Comparison of ENCODE assay signal across 9 cellular contexts in genomic region chr2:240149943-240150784, GRCh38. TPM values are rescaled to one million over a fixed set of nuclear protein-coding genes. Genes with fewer than 3 reads are reported as not detected.
DNase-seq lines count a peak whose midpoint lies in the region; ATAC-seq and TF ChIP-seq lines count a peak whose summit lies in the region.
"Had no signal": no experiment of that assay in that cellular context is flagged by ENCODE, and none has a peak within 500 bp of the region (broad histone marks: within the 10 kb centered on the region; RNA-seq: fewer than 3 reads in every experiment).

No MANE protein-coding gene starts in this region.

- H3K4me3 ChIP-seq in Loucy (ENCODE audit: low read length, poor library complexity, severe bottlenecking), result no peak overlapping the region
- H3K4me3 ChIP-seq in parathyroid adenoma (ENCODE audit: low read depth, low read length), result no peak overlapping the region

- TF ChIP-seq CTCF in Loucy (conservative IDR thresholded peaks at IDR 0.05; ENCODE audit: low read length) (peak; percentile 87), parathyroid adenoma (IDR thresholded peaks at IDR 0.05) (peak; percentile 53)

- no peak overlapping the region for H3K27ac Mint-ChIP-seq in activated CD4-positive, alpha-beta memory T cell treated with anti-CD3 and anti-CD28 coated beads, Interleukin-2, amount 10 ng/mL, durations not matched to agents 7 days and 5 days
- H3K27ac Mint-ChIP-seq: CD4-positive, alpha-beta memory T cell had no signal

- no peak overlapping the region for H3K27ac ChIP-seq in parathyroid adenoma

- H3K9ac ChIP-seq in Loucy (ENCODE audit: low read depth, low read length, poor library complexity, severe bottlenecking), result no peak overlapping the region
- H3K9ac ChIP-seq in parathyroid adenoma, result no peak overlapping the region

- no peak overlapping the region for H3K4me3 Mint-ChIP-seq in activated CD4-positive, alpha-beta memory T cell treated with anti-CD3 and anti-CD28 coated beads, Interleukin-2, amount 10 ng/mL, durations not matched to agents 7 days and 5 days
- H3K4me3 Mint-ChIP-seq: CD4-positive, alpha-beta memory T cell had no signal

- POLR2A ChIA-PET in activated CD4-positive, alpha-beta memory T cell treated with anti-CD3 and anti-CD28 coated beads, Interleukin-2, amount 10 ng/mL, durations not matched to agents 7 days and 5 days (lab: Charles Lee), result no interaction called here

- no peaks in the 10 kb centered on the region for H3F3A ChIP-seq in Loucy (ENCODE audit: low read depth)

- H2AFZ ChIP-seq in Loucy (ENCODE audit: low read length) (peak overlapping the region; percentile 63; the same call in 1 of the 2 replicates), parathyroid adenoma (no peak overlapping the region)

- H3K9me3 Mint-ChIP-seq in activated CD4-positive, alpha-beta memory T cell treated with anti-CD3 and anti-CD28 coated beads, Interleukin-2, amount 10 ng/mL, durations not matched to agents 7 days and 5 days, result peaks cover 8% of the 10 kb centered on the region

- H3K79me2 ChIP-seq in Loucy (ENCODE audit: insufficient read depth, low read length) (no peaks in the 10 kb centered on the region), parathyroid adenoma (no peaks in the 10 kb centered on the region)

- H3K4me2 ChIP-seq in Loucy (ENCODE audit: low read depth, low read length, poor library complexity, severe bottlenecking) (no peak overlapping the region), parathyroid adenoma (ENCODE audit: low read length) (no peak overlapping the region)

- H3K27me3 Mint-ChIP-seq in activated CD4-positive, alpha-beta memory T cell treated with anti-CD3 and anti-CD28 coated beads, Interleukin-2, amount 10 ng/mL, durations not matched to agents 7 days and 5 days, result peaks cover 3% of the 10 kb centered on the region

- no peak for ATAC-seq in HG03135 (IDR thresholded peaks at IDR 0.05; ENCODE audit: unreplicated experiment)

- no peaks in the 10 kb centered on the region for H3K4me1 Mint-ChIP-seq in activated CD4-positive, alpha-beta memory T cell treated with anti-CD3 and anti-CD28 coated beads, Interleukin-2, amount 10 ng/mL, durations not matched to agents 7 days and 5 days

- no peaks in the 10 kb centered on the region for H4K20me1 ChIP-seq in Loucy (ENCODE audit: insufficient read depth, low read length, poor library complexity, severe bottlenecking)

- H3K4me1 ChIP-seq in Loucy (ENCODE audit: insufficient read depth, low read length, poor library complexity, severe bottlenecking), result no peaks in the 10 kb centered on the region
- no peaks in the 10 kb centered on the region for H3K4me1 ChIP-seq in parathyroid adenoma

- H3K9me2 ChIP-seq in Loucy (replicated peaks; ENCODE audit: low read depth, low read length), result no peaks in the 10 kb centered on the region

- H3K36me3 Mint-ChIP-seq in activated CD4-positive, alpha-beta memory T cell treated with anti-CD3 and anti-CD28 coated beads, Interleukin-2, amount 10 ng/mL, durations not matched to agents 7 days and 5 days (ENCODE audit: low read depth), result no peaks in the 10 kb centered on the region
- H3K36me3 Mint-ChIP-seq: CD4-positive, alpha-beta memory T cell had no signal

- CTCF ChIA-PET in activated CD4-positive, alpha-beta memory T cell treated with anti-CD3 and anti-CD28 coated beads, Interleukin-2, amount 10 ng/mL, durations not matched to agents 7 days and 5 days (lab: Charles Lee), result interaction anchor here (1.0 kb wide), 2 partner anchors 89 to 289 kb away, joined by 3 read pairs; no protein-coding TSS in a partner anchor

- DNase-seq in NCI-H1694 (lab: John Stamatoyannopoulos, UW) (peak; percentile 38), NCI-H1694 treated with DMSO at 0.1 percent for 48 hours (lab: John Stamatoyannopoulos, UW) (no peak), fibroblast of peridontal ligament (ENCODE audit: extremely low read depth) (peak; percentile 20), putamen (ENCODE audit: low spot score) (no peak)
- DNase-seq in activated CD4-positive, alpha-beta memory T cell treated with anti-CD3 and anti-CD28 coated beads, Interleukin-2, amount 10 ng/mL, durations not matched to agents 7 days and 5 days, result peak; percentile 28

- no peaks in the 10 kb centered on the region for H3K9me3 ChIP-seq in Loucy (ENCODE audit: insufficient read depth, low read depth, low read length)
- no peaks in the 10 kb centered on the region for H3K9me3 ChIP-seq in parathyroid adenoma (ENCODE audit: control insufficient read depth, low read length)

- H3K27me3 ChIP-seq in Loucy (ENCODE audit: insufficient read depth, low read length, poor library complexity, severe bottlenecking) (no peaks in the 10 kb centered on the region), parathyroid adenoma (ENCODE audit: control insufficient read depth, insufficient read depth, low read length) (no peaks in the 10 kb centered on the region)

- H3K36me3 ChIP-seq in Loucy (ENCODE audit: insufficient read depth, low read length), result no peaks in the 10 kb centered on the region
- no peaks in the 10 kb centered on the region for H3K36me3 ChIP-seq in parathyroid adenoma (ENCODE audit: control insufficient read depth, insufficient read depth, low read length)

RNA-seq across cellular contexts. Expression of gene OTOS, which starts 9.7 kb away (rescaled TPM):
- not detected for total RNA-seq in activated CD4-positive, alpha-beta memory T cell treated with anti-CD3 and anti-CD28 coated beads, Interleukin-2, amount 10 ng/mL, durations not matched to agents 7 days and 5 days
- total RNA-seq: CD4-positive, alpha-beta memory T cell had no signal

RNA-seq across cellular contexts. Expression of gene COPS9, which starts 14.1 kb away (rescaled TPM):
- total RNA-seq in activated CD4-positive, alpha-beta memory T cell treated with anti-CD3 and anti-CD28 coated beads, Interleukin-2, amount 10 ng/mL, durations not matched to agents 7 days and 5 days, result 10 to 100 TPM; 95.5 to 96.2 TPM

Comparison
In these comparisons a context has a peak if more than half of its experiments do, and no peak if none do; other contexts are left out.
1. DNase-seq: peak in NCI-H1694 (single experiment), activated CD4-positive, alpha-beta memory T cell treated with anti-CD3 and anti-CD28 coated beads, Interleukin-2, amount 10 ng/mL, durations not matched to agents 7 days and 5 days (single experiment) and fibroblast of peridontal ligament (single experiment); none in NCI-H1694 treated with DMSO at 0.1 percent for 48 hours (single experiment) and putamen (single experiment).